ENCODE assay signal across 8 cellular contexts in genomic region chr5:95959964-95960801, GRCh38. TPM values are rescaled to one million over a fixed set of nuclear protein-coding genes. Genes with fewer than 3 reads are reported as not detected.
DNase-seq lines count a peak whose midpoint lies in the region; ATAC-seq, FAIRE-seq and TF ChIP-seq lines count a peak whose summit lies in the region.

No MANE protein-coding gene starts in this region.

- H3K27me3 ChIP-seq in RWPE2 (ENCODE audit: insufficient read depth, poor library complexity, severe bottlenecking), result no peaks in the 10 kb centered on the region
- no peaks in the 10 kb centered on the region for H3K27me3 ChIP-seq in endocrine pancreas (ENCODE audit: control insufficient read depth, insufficient read depth, low read length)

- H3K9ac ChIP-seq in endocrine pancreas (ENCODE audit: control insufficient read depth, insufficient read depth, low read length), result peak overlapping the region; percentile 87

- H3K36me3 ChIP-seq in RWPE2 (ENCODE audit: low read depth), result peaks cover 56% of the 10 kb centered on the region
- H3K36me3 ChIP-seq in endocrine pancreas (ENCODE audit: control insufficient read depth, insufficient read depth, low read length), result peaks cover 20% of the 10 kb centered on the region

- peak overlapping the region; percentile 89 for H3K4me3 ChIP-seq in RWPE2 (ENCODE audit: severe bottlenecking)
- peak overlapping the region; percentile 99 for H3K4me3 ChIP-seq in endocrine pancreas (ENCODE audit: control insufficient read depth, insufficient read depth, low read length)

- H3K4me1 ChIP-seq in RWPE2 (ENCODE audit: insufficient read depth, poor library complexity, severe bottlenecking) (peaks cover 57% of the 10 kb centered on the region), endocrine pancreas (ENCODE audit: control insufficient read depth, insufficient read depth, low read length) (peaks cover 21% of the 10 kb centered on the region)

- TF ChIP-seq CTCF in RWPE2 (IDR thresholded peaks at IDR 0.05; ENCODE audit: poor library complexity, severe bottlenecking), result no peak

- FAIRE-seq in urothelium cell line (lab: Jason Lieb, UNC), result no peak

- DNase-seq in activated CD8-positive, alpha-beta memory T cell treated with anti-CD3 and anti-CD28 coated beads for 24 hours, result peak; percentile 56
- no peak for DNase-seq in activated CD8-positive, alpha-beta memory T cell treated with anti-CD3 and anti-CD28 coated beads, Interleukin-2, amount 50 U/mL, for 48 hours
- DNase-seq in RWPE2 (ENCODE audit: low spot score) (no peak), midbrain (lab: John Stamatoyannopoulos, UW) (peak; percentile 68), urothelium cell line (ENCODE audit: low spot score) (peak; percentile 19), Kasumi-1 (lab: John Stamatoyannopoulos, UW) (no peak), posterior vena cava (ENCODE audit: low spot score) (no peak)

- no peak for ATAC-seq in RWPE2 (ENCODE audit: low read depth)

- intact Hi-C loops in posterior vena cava (cut with DNase I), result loop anchor here (2.0 to 5.0 kb wide), 2 partner anchors 287 to 377 kb away; no protein-coding TSS in a partner anchor

- H3K9me3 ChIP-seq in RWPE2 (ENCODE audit: severe bottlenecking) (no peaks in the 10 kb centered on the region), endocrine pancreas (ENCODE audit: control insufficient read depth, low read length) (no peaks in the 10 kb centered on the region)

- peak overlapping the region; percentile 84 for H3K27ac ChIP-seq in RWPE2 (ENCODE audit: poor library complexity, severe bottlenecking)

RNA-seq across cellular contexts. Expression of gene ELL2, which starts 1.5 kb away (rescaled TPM):
- 100 to 1,000 TPM in 1 of 2 donors, 10 to 100 TPM in 1; 69.8 to 135 TPM for total RNA-seq in posterior vena cava

Comparison
In these comparisons a context has a peak if more than half of its experiments do, and no peak if none do; other contexts are left out.
1. DNase-seq: peak in activated CD8-positive, alpha-beta memory T cell treated with anti-CD3 and anti-CD28 coated beads for 24 hours (single experiment), midbrain (single experiment) and urothelium cell line (single experiment); none in activated CD8-positive, alpha-beta memory T cell treated with anti-CD3 and anti-CD28 coated beads, Interleukin-2, amount 50 U/mL, for 48 hours (single experiment), RWPE2 (single experiment), Kasumi-1 (0 of 2) and posterior vena cava (single experiment).